In genomic region chr11:130633466-130633865, GRCh38 we compare ENCODE assay signal across 23 cellular contexts.
DNase-seq lines count a peak whose midpoint lies in the region; TF ChIP-seq lines count a peak whose summit lies in the region.
"Had no signal": no experiment of that assay in that cellular context is flagged by ENCODE, and none has a peak within 500 bp of the region (broad histone marks: within the 10 kb centered on the region; RNA-seq: fewer than 3 reads in every experiment).

No MANE protein-coding gene starts in this region.

- no peak overlapping the region for H3K4me3 ChIP-seq in OCI-LY3 (ENCODE audit: low read length)
- no peak overlapping the region for H3K4me3 ChIP-seq in epithelial cell of esophagus (ENCODE audit: low read length)
- no peak overlapping the region for H3K4me3 ChIP-seq in tibial artery
- H3K4me3 ChIP-seq in ovary = no peak overlapping the region
- H3K4me3 ChIP-seq: ascending aorta, K562, pancreas, Peyer's patch, tibial nerve had no signal

- H3K4me2 ChIP-seq in OCI-LY3 (ENCODE audit: low read length) = peak overlapping the region; percentile 72

- peaks cover 4% of the 10 kb centered on the region for H3K9me3 Mint-ChIP-seq in activated CD4-positive, alpha-beta T cell treated with anti-CD3 and anti-CD28 coated beads, Interleukin-2, amount 10 ng/mL, durations not matched to agents 24 days and 14 days
- H3K9me3 Mint-ChIP-seq: CD14-positive monocyte, H9 had no signal

- H3K36me3 ChIP-seq in OCI-LY3 (replicated peaks; ENCODE audit: low read depth, low read length) (no peaks in the 10 kb centered on the region), tibial artery (no peaks in the 10 kb centered on the region), ovary (no peaks in the 10 kb centered on the region)
- H3K36me3 ChIP-seq: ascending aorta, pancreas, Peyer's patch, tibial nerve had no signal

- no peak overlapping the region for H3K27ac ChIP-seq in OCI-LY3 (ENCODE audit: low read length)
- peak overlapping the region; percentile 44 to 55 for H3K27ac ChIP-seq in tibial artery
- H3K27ac ChIP-seq in ovary = no peak overlapping the region
- H3K27ac ChIP-seq: pancreas, Peyer's patch, tibial nerve had no signal

- peaks cover 45% of the 10 kb centered on the region for H3K4me1 Mint-ChIP-seq in activated CD4-positive, alpha-beta T cell treated with anti-CD3 and anti-CD28 coated beads, Interleukin-2, amount 10 ng/mL, durations not matched to agents 24 days and 14 days
- H3K4me1 Mint-ChIP-seq: CD14-positive monocyte had no signal

- no peak for TF ChIP-seq POLR2A in ovary (IDR thresholded peaks at IDR 0.05)

- H2AFZ ChIP-seq in OCI-LY3 (ENCODE audit: low read depth, low read length) = no peak overlapping the region

- peak overlapping the region; percentile 39 for H3K4me3 Mint-ChIP-seq in activated CD4-positive, alpha-beta T cell treated with anti-CD3 and anti-CD28 coated beads, Interleukin-2, amount 10 ng/mL, durations not matched to agents 24 days and 14 days
- H3K4me3 Mint-ChIP-seq: CD14-positive monocyte, H9 had no signal

- no peaks in the 10 kb centered on the region for H3K36me3 Mint-ChIP-seq in activated CD4-positive, alpha-beta T cell treated with anti-CD3 and anti-CD28 coated beads, Interleukin-2, amount 10 ng/mL, durations not matched to agents 24 days and 14 days (ENCODE audit: low read depth)
- H3K36me3 Mint-ChIP-seq: CD14-positive monocyte had no signal

- 42 to 54% (median 49%) methylated on average over 2 of the region's 2 CpGs for WGBS in ovary, 3 donors

- H3K9ac ChIP-seq in OCI-LY3 (ENCODE audit: low read length) = no peak overlapping the region

- H3K9me3 ChIP-seq in OCI-LY3 (ENCODE audit: insufficient read depth, low read length) (no peaks in the 10 kb centered on the region), tibial artery (no peaks in the 10 kb centered on the region), ovary (no peaks in the 10 kb centered on the region)
- H3K9me3 ChIP-seq: ascending aorta, pancreas, Peyer's patch, tibial nerve had no signal

- TF ChIP-seq CTCF in OCI-LY3 (IDR thresholded peaks at IDR 0.05; ENCODE audit: low read depth, low read length) (no peak), epithelial cell of esophagus (IDR thresholded peaks at IDR 0.05; ENCODE audit: insufficient read depth, low read depth, low read length, missing control alignments) (no peak), tibial artery (IDR thresholded peaks at IDR 0.05) (no peak), ovary (IDR thresholded peaks at IDR 0.05) (no peak)

- DNase-seq in activated CD4-positive, alpha-beta T cell treated with anti-CD3 and anti-CD28 coated beads, Interleukin-2, amount 10 ng/mL, durations not matched to agents 24 days and 14 days = no peak
- no peak for DNase-seq in activated CD4-positive, alpha-beta T cell treated with anti-CD3 and anti-CD28 coated beads, Interleukin-2, amount 50 U/mL, for 1 hour
- peak; percentile 60 for DNase-seq in epithelial cell of esophagus (ENCODE audit: low read depth)
- no peak for DNase-seq in tibial artery
- DNase-seq in MV-4-11 (lab: John Stamatoyannopoulos, UW) = no peak
- DNase-seq in ovary = no peak
- DNase-seq in cortex of kidney (lab: John Stamatoyannopoulos, UW) = no peak
- DNase-seq: activated CD4-positive, alpha-beta T cell treated with anti-CD3 and anti-CD28 coated beads for 48 hours; activated naive CD4-positive, alpha-beta T cell; activated T-cell treated with anti-CD3 and anti-CD28 coated beads for 4 hours; H9; left ventricle myocardium superior; NCI-H1092 treated with DMSO at 0.1 percent for 48 hours; NCI-H2107; NCI-H69; pancreas; Peyer's patch; stimulated activated naive CD4-positive, alpha-beta T cell treated with Interleukin-2 at 50 U/mL for 16 hours had no signal

- H3K79me2 ChIP-seq in OCI-LY3 (ENCODE audit: low read length) = no peaks in the 10 kb centered on the region

- intact Hi-C loops in activated CD4-positive, alpha-beta T cell treated with anti-CD3 and anti-CD28 coated beads, Interleukin-2, amount 10 ng/mL, durations not matched to agents 24 days and 14 days (cut with micrococcal nuclease) = loop anchor here (5.0 kb wide), 1 partner anchor 196 kb away; no protein-coding TSS in a partner anchor
- intact Hi-C loops in tibial artery (cut with DNase I; ENCODE audit: low total_unique reads) = no loop called here
- intact Hi-C loops in ovary (cut with DNase I) = no loop called here

- H3K27ac Mint-ChIP-seq in activated CD4-positive, alpha-beta T cell treated with anti-CD3 and anti-CD28 coated beads, Interleukin-2, amount 10 ng/mL, durations not matched to agents 24 days and 14 days = peak overlapping the region; percentile 81
- H3K27ac Mint-ChIP-seq: CD14-positive monocyte, H9 had no signal

- no peak for TF ChIP-seq EP300 in ovary (IDR thresholded peaks at IDR 0.05)

- H4K20me1 ChIP-seq in OCI-LY3 (ENCODE audit: insufficient read depth, low read length) = no peaks in the 10 kb centered on the region

- no peaks in the 10 kb centered on the region for H3K27me3 Mint-ChIP-seq in activated CD4-positive, alpha-beta T cell treated with anti-CD3 and anti-CD28 coated beads, Interleukin-2, amount 10 ng/mL, durations not matched to agents 24 days and 14 days

- H3K4me1 ChIP-seq in OCI-LY3 (ENCODE audit: low read length) (peaks cover 52% of the 10 kb centered on the region), tibial artery (peaks cover 0 to 24% (median 10%) of the 10 kb centered on the region in 4 donors), ovary (ENCODE audit: insufficient read depth) (no peaks in the 10 kb centered on the region)
- H3K4me1 ChIP-seq: pancreas, Peyer's patch had no signal

- H3K27me3 ChIP-seq in OCI-LY3 (ENCODE audit: low read depth, low read length) = 0 out of 2 replicates have a peak, but pooled peaks cover 6% of the 10 kb centered on the region
- no peaks in the 10 kb centered on the region for H3K27me3 ChIP-seq in tibial artery
- H3K27me3 ChIP-seq in ovary = no peaks in the 10 kb centered on the region
- H3K27me3 ChIP-seq: ascending aorta, pancreas, Peyer's patch, tibial nerve had no signal

Comparison
In these comparisons a context has a peak if more than half of its experiments do, and no peak if none do; other contexts are left out.
1. H3K27ac ChIP-seq: peak in tibial artery (2 of 2); none in OCI-LY3 (single experiment) and ovary (0 of 2).